ENCODE assay signal across 20 cellular contexts in genomic region chr7:133401225-133401624, GRCh38.
"Had no signal": no experiment of that assay in that cellular context is flagged by ENCODE, and none has a peak within 500 bp of the region (broad histone marks: within the 10 kb centered on the region; RNA-seq: fewer than 3 reads in every experiment).

No MANE protein-coding gene starts in this region.

- H3K36me3 ChIP-seq: brain microvascular endothelial cell, neutrophil, upper lobe of right lung, WERI-Rb-1 had no signal

- H3K9ac ChIP-seq: parathyroid adenoma had no signal

- H3K27me3 Mint-ChIP-seq: activated naive CD8-positive, alpha-beta T cell; central memory CD8-positive, alpha-beta T cell; natural killer cell treated with Interleukin-12 subunit alpha and Interleukin-12 subunit beta and Interleukin-15 and Interleukin-18, amount 100 ng/mL, for 72 hours had no signal

- H3K27ac Mint-ChIP-seq: activated naive CD8-positive, alpha-beta T cell; natural killer cell treated with Interleukin-12 subunit alpha and Interleukin-12 subunit beta and Interleukin-15 and Interleukin-18, amount 100 ng/mL, for 72 hours had no signal

- H3K27ac ChIP-seq: brain microvascular endothelial cell, coronary artery, neutrophil, parathyroid adenoma, upper lobe of right lung, WERI-Rb-1 had no signal

- H3K27me3 ChIP-seq: brain microvascular endothelial cell, neutrophil, upper lobe of right lung had no signal

- DNase-seq: activated CD4-positive, alpha-beta T cell treated with anti-CD3 and anti-CD28 coated beads, Interleukin-2, amount 50 U/mL, for 4 hours; amygdala; brain microvascular endothelial cell; immature natural killer cell; retina; stimulated activated CD4-positive, alpha-beta T cell treated with anti-CD3 and anti-CD28 coated beads, Interleukin-12 subunit alpha, Interleukin-12 subunit beta, amount 100 ng/mL, for 4 hours; stimulated activated CD4-positive, alpha-beta T cell treated with anti-CD3 and anti-CD28 coated beads, Interleukin-1b, Interleukin-23, amount 100 ng/mL, for 48 hours; stimulated activated CD8-positive, alpha-beta memory T cell treated with anti-CD3 and anti-CD28 coated beads, Interleukin-4, amount 100 ng/mL, for 48 hours; stimulated activated naive CD4-positive, alpha-beta T cell; SW 1271; T-helper 2 cell; upper lobe of right lung; WERI-Rb-1 had no signal

- H3K9me3 ChIP-seq: neutrophil, upper lobe of right lung had no signal

- H3K36me3 Mint-ChIP-seq: natural killer cell treated with Interleukin-12 subunit alpha and Interleukin-12 subunit beta and Interleukin-15 and Interleukin-18, amount 100 ng/mL, for 72 hours had no signal

- H2AFZ ChIP-seq: parathyroid adenoma had no signal

- H3K4me3 ChIP-seq: coronary artery, upper lobe of right lung had no signal

- H3K4me3 Mint-ChIP-seq: activated naive CD8-positive, alpha-beta T cell; central memory CD8-positive, alpha-beta T cell; immature natural killer cell; natural killer cell treated with Interleukin-12 subunit alpha and Interleukin-12 subunit beta and Interleukin-15 and Interleukin-18, amount 100 ng/mL, for 72 hours had no signal

- H3K4me1 ChIP-seq: parathyroid adenoma, upper lobe of right lung had no signal

- ATAC-seq: esophagus mucosa; natural killer cell treated with Interleukin-12 subunit alpha and Interleukin-12 subunit beta and Interleukin-15 and Interleukin-18, amount 100 ng/mL, for 72 hours; upper lobe of right lung had no signal

- H3K9me3 Mint-ChIP-seq: central memory CD8-positive, alpha-beta T cell; immature natural killer cell; natural killer cell treated with Interleukin-12 subunit alpha and Interleukin-12 subunit beta and Interleukin-15 and Interleukin-18, amount 100 ng/mL, for 72 hours had no signal
